In genomic region chr9:68755051-68755450, GRCh38 we compare ENCODE assay signal across 18 cellular contexts. TPM values are rescaled to one million over a fixed set of nuclear protein-coding genes. Genes with fewer than 3 reads are reported as not detected.
A peak's percentile ranks its signal among the peaks of the same experiment; 100 is the strongest.
DNase-seq lines count a peak whose midpoint lies in the region; ATAC-seq, FAIRE-seq and TF ChIP-seq lines count a peak whose summit lies in the region.
"Had no signal": no experiment of that assay in that cellular context is flagged by ENCODE, and none has a peak within 500 bp of the region (broad histone marks: within the 10 kb centered on the region; RNA-seq: fewer than 3 reads in every experiment).

No MANE protein-coding gene starts in this region.

- TF ChIP-seq CTCF in endodermal cell (conservative IDR thresholded peaks at IDR 0.05) (no peak), pancreas (IDR thresholded peaks at IDR 0.05) (no peak)

- H3K4me1 ChIP-seq in HUES48 (ENCODE audit: control insufficient read depth, insufficient read depth, low read length) (peaks cover 24% of the 10 kb centered on the region), endodermal cell (ENCODE audit: control insufficient read depth, insufficient read depth, low read length) (peaks cover 17% of the 10 kb centered on the region), pancreas (no peaks in the 10 kb centered on the region), small intestine (ENCODE audit: control insufficient read depth in 2 of 2, insufficient read depth in 1 of 2, low read depth in 1 of 2, low read length in 1 of 2) (peaks cover 0 to 3% of the 10 kb centered on the region in 2 donors)
- H3K4me1 ChIP-seq: BE2C had no signal

- H3K27ac ChIP-seq in HUES48 (ENCODE audit: low read depth, low read length): peak overlapping the region; percentile 63
- H3K27ac ChIP-seq in endodermal cell (ENCODE audit: low read depth, low read length): no peak overlapping the region
- no peak overlapping the region for H3K27ac ChIP-seq in pancreas
- H3K27ac ChIP-seq in small intestine (ENCODE audit: low read depth in 1 of 2, low read length in 1 of 2): no peak overlapping the region
- H3K27ac ChIP-seq: KMS-11 had no signal

- peaks cover 10% of the 10 kb centered on the region for H3K36me3 Mint-ChIP-seq in endodermal cell (ENCODE audit: low read depth)
- H3K36me3 Mint-ChIP-seq: CD4-positive, CD25-positive, alpha-beta regulatory T cell had no signal

- H3K9me3 Mint-ChIP-seq in endodermal cell: peaks cover 9% of the 10 kb centered on the region

- ATAC-seq in pancreas: no peak

- H3K27me3 Mint-ChIP-seq in endodermal cell (ENCODE audit: insufficient read depth): no peaks in the 10 kb centered on the region

- H3K27ac Mint-ChIP-seq in endodermal cell: no peak overlapping the region
- H3K27ac Mint-ChIP-seq: CD4-positive, CD25-positive, alpha-beta regulatory T cell; CD8-positive, alpha-beta memory T cell had no signal

- H3K27me3 ChIP-seq in HUES48 (ENCODE audit: control insufficient read depth, insufficient read depth, low read length): no peaks in the 10 kb centered on the region
- no peaks in the 10 kb centered on the region for H3K27me3 ChIP-seq in endodermal cell (ENCODE audit: control insufficient read depth, insufficient read depth, low read length, poor library complexity, severe bottlenecking)
- H3K27me3 ChIP-seq in pancreas: no peaks in the 10 kb centered on the region
- no peaks in the 10 kb centered on the region for H3K27me3 ChIP-seq in small intestine (ENCODE audit: control insufficient read depth in 2 of 2, insufficient read depth in 2 of 2, low read length in 2 of 2)

- DNase-seq in GM12892 (ENCODE audit: insufficient read length) (no peak), endodermal cell (no peak), pancreas (no peak), NCI-H128 (lab: John Stamatoyannopoulos, UW; ENCODE audit: unreplicated experiment) (no peak), small intestine (no peak)
- no peak for DNase-seq in activated CD4-positive, alpha-beta T cell treated with anti-CD3 and anti-CD28 coated beads for 48 hours
- DNase-seq: BE2C; C1 segment of cervical spinal cord; CD4-positive, CD25-positive, alpha-beta regulatory T cell; CD8-positive, alpha-beta memory T cell; COR-L47; HCEC 1CT had no signal

- peaks cover 21% of the 10 kb centered on the region for H3K4me1 Mint-ChIP-seq in endodermal cell
- H3K4me1 Mint-ChIP-seq: CD4-positive, CD25-positive, alpha-beta regulatory T cell; CD8-positive, alpha-beta memory T cell had no signal

- H3K9ac ChIP-seq in HUES48 (ENCODE audit: low read depth, low read length): no peak overlapping the region
- peak overlapping the region; percentile 19 for H3K9ac ChIP-seq in endodermal cell (ENCODE audit: extremely low read depth, low read length, poor library complexity, severe bottlenecking)
- H3K9ac ChIP-seq: KMS-11 had no signal

- intact Hi-C loops in pancreas (cut with DNase I): no loop called here

- FAIRE-seq in GM12892 (lab: Jason Lieb, UNC) (peak; percentile 50), pancreas (lab: Jason Lieb, UNC) (peak; percentile 20), small intestine (lab: Jason Lieb, UNC) (no peak)
- FAIRE-seq: D721Med, G401.6, HTR-8/SVneo had no signal

- no peak overlapping the region for H3K4me3 Mint-ChIP-seq in endodermal cell
- H3K4me3 Mint-ChIP-seq: CD4-positive, CD25-positive, alpha-beta regulatory T cell; CD8-positive, alpha-beta memory T cell had no signal

- H3K4me3 ChIP-seq in HUES48 (ENCODE audit: low read depth, low read length) (no peak overlapping the region), endodermal cell (ENCODE audit: low read length) (peak overlapping the region; percentile 61), pancreas (no peak overlapping the region), small intestine (ENCODE audit: low read depth in 1 of 2, low read length in 2 of 2) (no peak overlapping the region)

- H3K9me3 ChIP-seq in HUES48 (ENCODE audit: control insufficient read depth, insufficient read depth, low read length): no peaks in the 10 kb centered on the region
- peaks cover 22% of the 10 kb centered on the region for H3K9me3 ChIP-seq in endodermal cell (ENCODE audit: control insufficient read depth, low read length)
- no peaks in the 10 kb centered on the region for H3K9me3 ChIP-seq in pancreas
- no peaks in the 10 kb centered on the region for H3K9me3 ChIP-seq in small intestine (ENCODE audit: control insufficient read depth, low read depth)
- H3K9me3 ChIP-seq: BE2C had no signal

- H3K36me3 ChIP-seq in HUES48 (ENCODE audit: control insufficient read depth, insufficient read depth, low read length) (no peaks in the 10 kb centered on the region), endodermal cell (ENCODE audit: control insufficient read depth, insufficient read depth, low read length) (peaks cover 9% of the 10 kb centered on the region), pancreas (no peaks in the 10 kb centered on the region), small intestine (ENCODE audit: control insufficient read depth in 2 of 2, insufficient read depth in 2 of 2, low read length in 2 of 2) (peaks cover 0 to 2% of the 10 kb centered on the region in 2 donors)
- H3K36me3 ChIP-seq: BE2C had no signal

- TF ChIP-seq POLR2A in GM12892 (IDR thresholded peaks at IDR 0.05; ENCODE audit: low read depth, low read length): no peak

- 88% methylated on average over 1 of the region's 1 CpG; no CpG with 5 or more reads in 1 of the 2 experiments for WGBS in endodermal cell (ENCODE audit: insufficient coverage in 1 of 2, insufficient read length in 1 of 2), 2 experiments
- 48 to 55% methylated on average over 1 of the region's 1 CpG for WGBS in pancreas, 2 donors
- 17 to 33% (median 17%) methylated on average over 1 of the region's 1 CpG for WGBS in small intestine, 3 donors

RNA-seq across cellular contexts. Expression of gene PIP5K1B, which starts 50.0 kb away (rescaled TPM):
- polyA plus RNA-seq in GM12892 (2012; ENCODE audit: missing spikeins): 12.6 TPM
- total RNA-seq in endodermal cell (10 to 100 TPM in 1 of 2 donors, 1 to 10 TPM in 1; 8.5 to 10.2 TPM), pancreas (1 to 10 TPM; 5.3 to 6.9 (median 6.4) TPM)
- 13.3 TPM for polyA plus RNA-seq in endodermal cell (2013, experiment 1 of 2)
- polyA plus RNA-seq in endodermal cell (2013, experiment 2 of 2): 14.4 TPM
- polyA plus RNA-seq in pancreas (1 to 10 TPM; 1.3 to 1.5 TPM), small intestine (10 to 100 TPM; 28.8 to 54.0 (median 45.4) TPM)
- total RNA-seq: A172 had no signal
- polyA plus RNA-seq: CD8-positive, alpha-beta memory T cell had no signal
